Comparison of ENCODE assay signal across 8 cellular contexts in genomic region chr12:121803861-121804416, GRCh38. TPM values are rescaled to one million over a fixed set of nuclear protein-coding genes. Genes with fewer than 3 reads are reported as not detected.
DNase-seq lines count a peak whose midpoint lies in the region; ATAC-seq and TF ChIP-seq lines count a peak whose summit lies in the region.

Gene SETD1B (plus strand): TSS chr12:121804009. CDS start chr12:121804738, 729 bp downstream.

- H3K4me1 Mint-ChIP-seq in MCF 10A (ENCODE audit: insufficient read depth, unreplicated experiment) = peaks cover 4% of the 10 kb centered on the region

- H3K27me3 ChIP-seq in iPS-20b (ENCODE audit: insufficient read depth, low read length) = no peaks in the 10 kb centered on the region

- BruUV-seq in MCF 10A (replicated peaks; lab: Mats Ljungman, UMichigan) = no TSS peak

- peaks cover 40% of the 10 kb centered on the region for H3K36me3 Mint-ChIP-seq in MCF 10A (ENCODE audit: insufficient read depth, unreplicated experiment)

- DNase-seq in COLO668 (lab: John Stamatoyannopoulos, UW; ENCODE audit: unreplicated experiment) (peak; percentile 81), HT-29 (ENCODE audit: low spot score) (peak; percentile 47), MCF 10A (ENCODE audit: unreplicated experiment) (peak; percentile 54), skeletal muscle cell (ENCODE audit: low read depth) (no peak), COR-L47 (lab: John Stamatoyannopoulos, UW) (no peak)

- H3K9me3 ChIP-seq in iPS-20b (ENCODE audit: insufficient read depth, low read depth, low read length) = no peaks in the 10 kb centered on the region

- H3K4me1 ChIP-seq in iPS-20b (ENCODE audit: insufficient read depth, low read length) = peaks cover 13% of the 10 kb centered on the region

- 0 out of 3 replicates have a peak, but pooled peaks have one; percentile 3 for ATAC-seq in SK-N-SH treated with all-trans-retinoic acid at 6 μM for 48 hours
- ATAC-seq in HG03520 (IDR thresholded peaks at IDR 0.05; ENCODE audit: unreplicated experiment) = no peak

- peaks cover 14% of the 10 kb centered on the region for H3K36me3 ChIP-seq in iPS-20b (ENCODE audit: insufficient read depth, low read depth, low read length)

- H3K4me3 ChIP-seq in iPS-20b (ENCODE audit: low read length) (peak within 1 kb of the TSS; percentile 79), skeletal muscle cell (ENCODE audit: low read depth, low read length) (peak within 1 kb of the TSS; percentile 75)

- H3K27ac ChIP-seq in iPS-20b (ENCODE audit: low read length) = peak within 1 kb of the TSS; percentile 99

- peak within 1 kb of the TSS; percentile 97 for H3K9ac ChIP-seq in iPS-20b (ENCODE audit: low read depth, low read length)

- intact Hi-C loops in MCF 10A (cut with micrococcal nuclease) = no loop called here

- no peaks in the 10 kb centered on the region for H3K27me3 Mint-ChIP-seq in MCF 10A (ENCODE audit: insufficient read depth, unreplicated experiment)

- peak within 1 kb of the TSS; percentile 99 for H3K27ac Mint-ChIP-seq in MCF 10A (ENCODE audit: low read depth, unreplicated experiment)

- CTCF ChIA-PET in MCF 10A (lab: Yijun Ruan, JAX) = interaction anchor here (1.1 to 16.6 kb wide), 2 partner anchors 8 to 32 kb away, joined by 4 to 390 read pairs; partner anchors contain the start of gene RHOF

- H3K4me3 Mint-ChIP-seq in MCF 10A (ENCODE audit: unreplicated experiment) = peak within 1 kb of the TSS; percentile 87

- POLR2A ChIA-PET in MCF 10A (lab: Yijun Ruan, JAX) = interaction anchor here (0.7 to 13.9 kb wide), 9 partner anchors 4 to 220 kb away, joined by 3 to 344 read pairs (median 24); partner anchors contain the start of genes PSMD9, RHOF and SETD1B

- H3K9me3 Mint-ChIP-seq in MCF 10A (ENCODE audit: unreplicated experiment) = no peaks in the 10 kb centered on the region

- TF ChIP-seq CTCF in MCF 10A (IDR thresholded peaks at IDR 0.05; ENCODE audit: unreplicated experiment) = no peak

TF ChIP-seq in SK-N-SH treated with all-trans-retinoic acid at 6 μM for 48 hours, 23 proteins besides CTCF, POLR2A, EP300 and RAD21:
- TF ChIP-seq ARNTL (CRISPR knock-in tag; IDR thresholded peaks at IDR 0.05; ENCODE audit: borderline replicate concordance, low read depth) (no peak), ZNF8 (CRISPR knock-in tag; IDR thresholded peaks at IDR 0.05) (no peak), CSRNP3 (CRISPR knock-in tag; IDR thresholded peaks at IDR 0.05) (no peak), ZFP30 (CRISPR knock-in tag; IDR thresholded peaks at IDR 0.05) (no peak), TCF4 (CRISPR knock-in tag; IDR thresholded peaks at IDR 0.05; ENCODE audit: borderline replicate concordance) (no peak), CSDC2 (CRISPR knock-in tag; IDR thresholded peaks at IDR 0.05) (no peak), ZNF565 (CRISPR knock-in tag; conservative IDR thresholded peaks at IDR 0.05; ENCODE audit: low read depth) (no peak), ISL1 (CRISPR knock-in tag; IDR thresholded peaks at IDR 0.05) (no peak), ZC3H10 (CRISPR knock-in tag; IDR thresholded peaks at IDR 0.05) (no peak), OSR1 (CRISPR knock-in tag; IDR thresholded peaks at IDR 0.05) (no peak), TOX (CRISPR knock-in tag; IDR thresholded peaks at IDR 0.05; ENCODE audit: borderline replicate concordance) (no peak), BACH2 (CRISPR knock-in tag; IDR thresholded peaks at IDR 0.05; ENCODE audit: borderline replicate concordance) (no peak), CREB5 (CRISPR knock-in tag; IDR thresholded peaks at IDR 0.05; ENCODE audit: low read depth) (no peak), GLIS3 (CRISPR knock-in tag; IDR thresholded peaks at IDR 0.05) (no peak)

RNA-seq across cellular contexts. Expression of gene SETD1B, which starts in this region (rescaled TPM):
- total RNA-seq in HT-29 (2014; rRNA removed; shearing (Covaris generic)) = 7.2 and 7.7 TPM in 2 replicates
- total RNA-seq in MCF 10A (2022) = 19.7 and 19.9 TPM in 2 replicates

Comparison
In these comparisons a context has a peak if more than half of its experiments do, and no peak if none do; other contexts are left out.
1. DNase-seq: peak in COLO668 (single experiment), HT-29 (single experiment) and MCF 10A (single experiment); none in skeletal muscle cell (single experiment) and COR-L47 (single experiment).